8 cellular contexts compared by ENCODE assay signal in genomic region chr16:81444448-81445121, GRCh38. TPM values are rescaled to one million over a fixed set of nuclear protein-coding genes. Genes with fewer than 3 reads are reported as not detected.
A peak's percentile ranks its signal among the peaks of the same experiment; 100 is the strongest.
DNase-seq lines count a peak whose midpoint lies in the region; ATAC-seq and TF ChIP-seq lines count a peak whose summit lies in the region.

Gene CMIP (plus strand): TSS chr16:81444808.

- TF ChIP-seq CTCF in RWPE1 (conservative IDR thresholded peaks at IDR 0.05; ENCODE audit: low read depth): no peak
- no peak for TF ChIP-seq CTCF in fibroblast of mammary gland (conservative IDR thresholded peaks at IDR 0.05; ENCODE audit: control insufficient read depth, insufficient read depth, low read depth, low read length)

- H3K4me3 ChIP-seq in fibroblast of mammary gland (ENCODE audit: control insufficient read depth, low read depth, low read length): peak within 1 kb of the TSS; percentile 59

- ATAC-seq in GM19397 (IDR thresholded peaks at IDR 0.05; ENCODE audit: unreplicated experiment) (peak; percentile 77), HG03565 (IDR thresholded peaks at IDR 0.05; ENCODE audit: unreplicated experiment) (peak; percentile 67)
- peak; percentile 68 to 71 for ATAC-seq in naive thymus-derived CD8-positive, alpha-beta T cell

- DNase-seq in CMK (ENCODE audit: low read depth) (peak; percentile 52), RWPE1 (ENCODE audit: low spot score) (peak; percentile 93), fibroblast of mammary gland (ENCODE audit: low read depth) (peak; percentile 60)
- DNase-seq in activated T-helper 2 cell treated with anti-CD3 and anti-CD28 coated beads, Interferon-gamma antibody, Interleukin-2, Interleukin-4, amounts not matched to agents 10 μg/mL and 5 μg/mL and 100 μg/mL, durations not matched to agents 14 hours and 24 hours and 36 hours (ENCODE audit: low spot score): peak; percentile 77
- peak; percentile 58 to 89 (median 78) for DNase-seq in naive thymus-derived CD8-positive, alpha-beta T cell
- DNase-seq in stimulated activated naive CD4-positive, alpha-beta T cell (lab: John Stamatoyannopoulos, UW): peak; percentile 59 to 81 (median 74)

- POLR2A ChIA-PET in RWPE1 (lab: Yijun Ruan, JAX; ENCODE audit: low non-redundant PET): no interaction called here
- POLR2A ChIA-PET in naive thymus-derived CD8-positive, alpha-beta T cell (lab: Charles Lee): interaction anchor here (1.0 to 3.8 kb wide), 2 partner anchors 12 to 25 kb away, joined by 7 to 24 read pairs; no protein-coding TSS in a partner anchor

- peaks cover 38% of the 10 kb centered on the region for H3K4me1 Mint-ChIP-seq in activated T-helper 2 cell treated with anti-CD3 and anti-CD28 coated beads, Interferon-gamma antibody, Interleukin-2, Interleukin-4, amounts not matched to agents 10 μg/mL and 5 μg/mL and 100 μg/mL, durations not matched to agents 14 hours and 24 hours and 36 hours (ENCODE audit: low read depth)
- peaks cover 28 to 56% (median 51%) of the 10 kb centered on the region in 4 donors for H3K4me1 Mint-ChIP-seq in naive thymus-derived CD8-positive, alpha-beta T cell

- H3K36me3 Mint-ChIP-seq in activated T-helper 2 cell treated with anti-CD3 and anti-CD28 coated beads, Interferon-gamma antibody, Interleukin-2, Interleukin-4, amounts not matched to agents 10 μg/mL and 5 μg/mL and 100 μg/mL, durations not matched to agents 14 hours and 24 hours and 36 hours (ENCODE audit: low read depth): peaks cover 21% of the 10 kb centered on the region
- no peaks in the 10 kb centered on the region for H3K36me3 Mint-ChIP-seq in naive thymus-derived CD8-positive, alpha-beta T cell

- H3K9me3 Mint-ChIP-seq in activated T-helper 2 cell treated with anti-CD3 and anti-CD28 coated beads, Interferon-gamma antibody, Interleukin-2, Interleukin-4, amounts not matched to agents 10 μg/mL and 5 μg/mL and 100 μg/mL, durations not matched to agents 14 hours and 24 hours and 36 hours: no peaks in the 10 kb centered on the region
- H3K9me3 Mint-ChIP-seq in naive thymus-derived CD8-positive, alpha-beta T cell: no peaks in the 10 kb centered on the region

- H3K27ac Mint-ChIP-seq in activated T-helper 2 cell treated with anti-CD3 and anti-CD28 coated beads, Interferon-gamma antibody, Interleukin-2, Interleukin-4, amounts not matched to agents 10 μg/mL and 5 μg/mL and 100 μg/mL, durations not matched to agents 14 hours and 24 hours and 36 hours: peak within 1 kb of the TSS; percentile 83
- H3K27ac Mint-ChIP-seq in naive thymus-derived CD8-positive, alpha-beta T cell: peak within 1 kb of the TSS; percentile 86 to 97 (median 96)

- H3K4me3 Mint-ChIP-seq in activated T-helper 2 cell treated with anti-CD3 and anti-CD28 coated beads, Interferon-gamma antibody, Interleukin-2, Interleukin-4, amounts not matched to agents 10 μg/mL and 5 μg/mL and 100 μg/mL, durations not matched to agents 14 hours and 24 hours and 36 hours (ENCODE audit: low read depth): peak within 1 kb of the TSS; percentile 90
- H3K4me3 Mint-ChIP-seq in naive thymus-derived CD8-positive, alpha-beta T cell: peak within 1 kb of the TSS; percentile 82 to 97 (median 92)

- intact Hi-C loops in activated T-helper 2 cell treated with anti-CD3 and anti-CD28 coated beads, Interferon-gamma antibody, Interleukin-2, Interleukin-4, amounts not matched to agents 10 μg/mL and 5 μg/mL and 100 μg/mL, durations not matched to agents 14 hours and 24 hours and 36 hours (cut with micrococcal nuclease): loop anchor here (2.0 to 10.0 kb wide), 4 partner anchors 80 to 173 kb away; partner anchors contain the start of gene GAN

- CTCF ChIA-PET in RWPE1 (lab: Yijun Ruan, JAX): no interaction called here

- peak within 1 kb of the TSS; percentile 92 for H3K27ac ChIP-seq in RWPE1

- H3K27me3 Mint-ChIP-seq in activated T-helper 2 cell treated with anti-CD3 and anti-CD28 coated beads, Interferon-gamma antibody, Interleukin-2, Interleukin-4, amounts not matched to agents 10 μg/mL and 5 μg/mL and 100 μg/mL, durations not matched to agents 14 hours and 24 hours and 36 hours (ENCODE audit: low read depth): peaks cover 29% of the 10 kb centered on the region
- no peaks in the 10 kb centered on the region for H3K27me3 Mint-ChIP-seq in naive thymus-derived CD8-positive, alpha-beta T cell

RNA-seq across cellular contexts. Expression of gene CMIP, which starts in this region (rescaled TPM):
- 68.0 and 76.9 TPM in 2 replicates for total RNA-seq in activated T-helper 2 cell treated with anti-CD3 and anti-CD28 coated beads, Interferon-gamma antibody, Interleukin-2, Interleukin-4, amounts not matched to agents 10 μg/mL and 5 μg/mL and 100 μg/mL, durations not matched to agents 14 hours and 24 hours and 36 hours
- total RNA-seq in naive thymus-derived CD8-positive, alpha-beta T cell: 10 to 100 TPM; 38.8 to 41.5 TPM
- 1 to 10 TPM in 1 of 3 donors, under 1 TPM in 2; 0.31 to 1.3 (median 0.65) TPM for polyA plus RNA-seq in naive thymus-derived CD8-positive, alpha-beta T cell

Comparison
In these comparisons a context has a peak if more than half of its experiments do, and no peak if none do; other contexts are left out.
1. Peak in every context shown above with its lines: DNase-seq, ATAC-seq, H3K4me3 ChIP-seq and H3K27ac ChIP-seq.